In genomic region chr20:63738687-63739128, GRCh38 we compare ENCODE assay signal across 8 cellular contexts. TPM values are rescaled to one million over a fixed set of nuclear protein-coding genes. Genes with fewer than 3 reads are reported as not detected.
A peak's percentile ranks its signal among the peaks of the same experiment; 100 is the strongest.
DNase-seq lines count a peak whose midpoint lies in the region; ATAC-seq and TF ChIP-seq lines count a peak whose summit lies in the region.

No MANE protein-coding gene starts in this region.

- H3K4me3 Mint-ChIP-seq in activated CD8-positive, alpha-beta T cell treated with anti-CD3 and anti-CD28 coated beads, Interleukin-2, amount 10 ng/mL, durations not matched to agents 7 days and 5 days = peak overlapping the region; percentile 87
- no peak overlapping the region for H3K4me3 Mint-ChIP-seq in progenitor cell of endocrine pancreas (ENCODE audit: low read depth)

- H3K27ac Mint-ChIP-seq in activated CD8-positive, alpha-beta T cell treated with anti-CD3 and anti-CD28 coated beads, Interleukin-2, amount 10 ng/mL, durations not matched to agents 7 days and 5 days = no peak overlapping the region
- no peak overlapping the region for H3K27ac Mint-ChIP-seq in progenitor cell of endocrine pancreas

- DNase-seq in NOMO-1 treated with DMSO at 0.1 percent for 48 hours (lab: John Stamatoyannopoulos, UW; ENCODE audit: unreplicated experiment) (peak; percentile 11), NOMO-1 treated with dmso at 0.1 percent for 144 hours (lab: John Stamatoyannopoulos, UW; ENCODE audit: unreplicated experiment) (no peak), glomerular visceral epithelial cell (ENCODE audit: extremely low spot score) (peak; percentile 1), progenitor cell of endocrine pancreas (ENCODE audit: low spot score, unreplicated experiment) (no peak), epidermal melanocyte (ENCODE audit: insufficient read length, low spot score) (no peak), GF-D8 (lab: John Stamatoyannopoulos, UW) (no peak)
- DNase-seq in activated CD8-positive, alpha-beta T cell treated with anti-CD3 and anti-CD28 coated beads, Interleukin-2, amount 10 ng/mL, durations not matched to agents 7 days and 5 days = peak; percentile 50

- CTCF ChIA-PET in activated CD8-positive, alpha-beta T cell treated with anti-CD3 and anti-CD28 coated beads, Interleukin-2, amount 10 ng/mL, durations not matched to agents 7 days and 5 days (lab: Charles Lee) = interaction anchor here (5.3 kb wide), 1 partner anchor 32 kb away, joined by 70 read pairs; the partner anchor contains the start of genes ARFRP1 and ZGPAT

- peaks cover 37% of the 10 kb centered on the region for H3K36me3 Mint-ChIP-seq in activated CD8-positive, alpha-beta T cell treated with anti-CD3 and anti-CD28 coated beads, Interleukin-2, amount 10 ng/mL, durations not matched to agents 7 days and 5 days (ENCODE audit: low read depth)
- peaks cover 14% of the 10 kb centered on the region for H3K36me3 Mint-ChIP-seq in progenitor cell of endocrine pancreas (ENCODE audit: insufficient read depth)

- POLR2A ChIA-PET in activated CD8-positive, alpha-beta T cell treated with anti-CD3 and anti-CD28 coated beads, Interleukin-2, amount 10 ng/mL, durations not matched to agents 7 days and 5 days (lab: Charles Lee) = interaction anchor here (1.8 kb wide), 1 partner anchor 31 kb away, joined by 6 read pairs; the partner anchor contains the start of genes ARFRP1 and ZGPAT

- peaks cover 24% of the 10 kb centered on the region for H3K4me1 Mint-ChIP-seq in activated CD8-positive, alpha-beta T cell treated with anti-CD3 and anti-CD28 coated beads, Interleukin-2, amount 10 ng/mL, durations not matched to agents 7 days and 5 days (ENCODE audit: low read depth)
- H3K4me1 Mint-ChIP-seq in progenitor cell of endocrine pancreas (ENCODE audit: low read depth) = no peaks in the 10 kb centered on the region

- H3K27me3 Mint-ChIP-seq in activated CD8-positive, alpha-beta T cell treated with anti-CD3 and anti-CD28 coated beads, Interleukin-2, amount 10 ng/mL, durations not matched to agents 7 days and 5 days (ENCODE audit: low read depth) = no peaks in the 10 kb centered on the region
- H3K27me3 Mint-ChIP-seq in progenitor cell of endocrine pancreas = peaks cover 6% of the 10 kb centered on the region

- no peaks in the 10 kb centered on the region for H3K9me3 Mint-ChIP-seq in activated CD8-positive, alpha-beta T cell treated with anti-CD3 and anti-CD28 coated beads, Interleukin-2, amount 10 ng/mL, durations not matched to agents 7 days and 5 days (ENCODE audit: insufficient read depth)
- H3K9me3 Mint-ChIP-seq in progenitor cell of endocrine pancreas (ENCODE audit: low read depth) = no peaks in the 10 kb centered on the region

- peak; percentile 13 for TF ChIP-seq CTCF in progenitor cell of endocrine pancreas (IDR thresholded peaks at IDR 0.05; ENCODE audit: unreplicated experiment)

- no peak for ATAC-seq in activated CD8-positive, alpha-beta T cell treated with anti-CD3 and anti-CD28 coated beads, Interleukin-2, amount 10 ng/mL, durations not matched to agents 7 days and 5 days
- ATAC-seq in HG03565 (IDR thresholded peaks at IDR 0.05; ENCODE audit: unreplicated experiment) = no peak

RNA-seq across cellular contexts. Expression of gene SLC2A4RG, which starts 0.9 kb away (rescaled TPM):
- total RNA-seq in activated CD8-positive, alpha-beta T cell treated with anti-CD3 and anti-CD28 coated beads, Interleukin-2, amount 10 ng/mL, durations not matched to agents 7 days and 5 days = 10 to 100 TPM; 97.2 TPM
- total RNA-seq in progenitor cell of endocrine pancreas = 59.7 and 59.9 TPM in 2 replicates

RNA-seq across cellular contexts. Expression of gene LIME1, which starts 2.2 kb away (rescaled TPM):
- total RNA-seq in activated CD8-positive, alpha-beta T cell treated with anti-CD3 and anti-CD28 coated beads, Interleukin-2, amount 10 ng/mL, durations not matched to agents 7 days and 5 days = 100 to 1,000 TPM; 163 to 165 TPM
- 17.2 and 21.0 TPM in 2 replicates for total RNA-seq in progenitor cell of endocrine pancreas

RNA-seq across cellular contexts. Expression of gene ZGPAT, which starts 30.9 kb away (rescaled TPM):
- total RNA-seq in activated CD8-positive, alpha-beta T cell treated with anti-CD3 and anti-CD28 coated beads, Interleukin-2, amount 10 ng/mL, durations not matched to agents 7 days and 5 days = 10 to 100 TPM; 38.6 to 43.5 TPM
- total RNA-seq in progenitor cell of endocrine pancreas = 38.5 and 39.0 TPM in 2 replicates

RNA-seq across cellular contexts. Expression of gene ARFRP1, which starts 30.9 kb away (rescaled TPM):
- total RNA-seq in activated CD8-positive, alpha-beta T cell treated with anti-CD3 and anti-CD28 coated beads, Interleukin-2, amount 10 ng/mL, durations not matched to agents 7 days and 5 days = 10 to 100 TPM; 55.2 to 57.6 TPM
- 51.0 and 53.8 TPM in 2 replicates for total RNA-seq in progenitor cell of endocrine pancreas

RNA-seq across cellular contexts. Expression of gene TNFRSF6B, which starts 42.3 kb away (rescaled TPM):
- total RNA-seq in activated CD8-positive, alpha-beta T cell treated with anti-CD3 and anti-CD28 coated beads, Interleukin-2, amount 10 ng/mL, durations not matched to agents 7 days and 5 days = not detected
- total RNA-seq in progenitor cell of endocrine pancreas = not detected in 2 replicates

Comparison
In these comparisons a context has a peak if more than half of its experiments do, and no peak if none do; other contexts are left out.
1. DNase-seq: peak in NOMO-1 treated with DMSO at 0.1 percent for 48 hours (single experiment), activated CD8-positive, alpha-beta T cell treated with anti-CD3 and anti-CD28 coated beads, Interleukin-2, amount 10 ng/mL, durations not matched to agents 7 days and 5 days (single experiment) and glomerular visceral epithelial cell (single experiment); none in NOMO-1 treated with dmso at 0.1 percent for 144 hours (single experiment), progenitor cell of endocrine pancreas (single experiment), epidermal melanocyte (single experiment) and GF-D8 (single experiment).